ENCODE assay signal across 19 cellular contexts in genomic region chr4:46839128-46839527, GRCh38.
DNase-seq lines count a peak whose midpoint lies in the region; ATAC-seq and TF ChIP-seq lines count a peak whose summit lies in the region.
"Had no signal": no experiment of that assay in that cellular context is flagged by ENCODE, and none has a peak within 500 bp of the region (broad histone marks: within the 10 kb centered on the region; RNA-seq: fewer than 3 reads in every experiment).

No MANE protein-coding gene starts in this region.

- H3K4me1 Mint-ChIP-seq in natural killer cell treated with Interleukin-12 subunit alpha and Interleukin-12 subunit beta and Interleukin-15 and Interleukin-18, amount 100 ng/mL, for 72 hours (ENCODE audit: low read depth in 2 of 2) = peaks cover 8 to 17% of the 10 kb centered on the region in 2 donors
- H3K4me1 Mint-ChIP-seq in HFFc6 (ENCODE audit: low read depth) = no peaks in the 10 kb centered on the region
- H3K4me1 Mint-ChIP-seq in Caco-2 (ENCODE audit: low read depth, unreplicated experiment) = peaks cover 28% of the 10 kb centered on the region
- H3K4me1 Mint-ChIP-seq: activated naive CD4-positive, alpha-beta T cell treated with anti-CD3 and anti-CD28 coated beads, Interleukin-2, amount 10 ng/mL, durations not matched to agents 7 days and 5 days had no signal

- CTCF ChIA-PET in Caco-2 (lab: Charles Lee) = no interaction called here

- DNase-seq in GM10266 (ENCODE audit: extremely low spot score) = peak; percentile 28
- no peak for DNase-seq in natural killer cell treated with Interleukin-12 subunit alpha and Interleukin-12 subunit beta and Interleukin-15 and Interleukin-18, amount 100 ng/mL, for 72 hours (ENCODE audit: low spot score)
- no peak for DNase-seq in activated T-cell treated with anti-CD3 and anti-CD28 coated beads, Interleukin-2, amount 50 U/mL, for 1 hour
- no peak for DNase-seq in HFFc6
- no peak for DNase-seq in Right ventricle myocardium superior
- no peak for DNase-seq in Caco-2
- DNase-seq: activated CD8-positive, alpha-beta memory T cell treated with anti-CD3 and anti-CD28 coated beads, Interleukin-2, amount 50 U/mL, for 4 hours; activated naive CD4-positive, alpha-beta T cell treated with anti-CD3 and anti-CD28 coated beads, Interleukin-2, amount 10 ng/mL, durations not matched to agents 7 days and 5 days; foreskin keratinocyte; GOT3; NCI-H774; SHP77; stimulated activated CD4-positive, alpha-beta T cell treated with anti-CD3 and anti-CD28 coated beads, Interleukin-15, amount 100 ng/mL, for 24 hours; T-helper 2 cell had no signal

- H3K4me1 ChIP-seq in Caco-2 = peaks cover 26% of the 10 kb centered on the region
- H3K4me1 ChIP-seq: foreskin keratinocyte had no signal

- H3K9me3 ChIP-seq in Caco-2 = no peaks in the 10 kb centered on the region

- H3K27me3 Mint-ChIP-seq in natural killer cell treated with Interleukin-12 subunit alpha and Interleukin-12 subunit beta and Interleukin-15 and Interleukin-18, amount 100 ng/mL, for 72 hours = no peaks in the 10 kb centered on the region
- H3K27me3 Mint-ChIP-seq in HFFc6 (ENCODE audit: insufficient read depth) = peaks cover 1% of the 10 kb centered on the region; the same call in 1 of the 2 replicates
- no peaks in the 10 kb centered on the region for H3K27me3 Mint-ChIP-seq in Caco-2 (ENCODE audit: insufficient read depth, unreplicated experiment)
- H3K27me3 Mint-ChIP-seq: activated naive CD4-positive, alpha-beta T cell treated with anti-CD3 and anti-CD28 coated beads, Interleukin-2, amount 10 ng/mL, durations not matched to agents 7 days and 5 days had no signal

- no peaks in the 10 kb centered on the region for H3K36me3 Mint-ChIP-seq in natural killer cell treated with Interleukin-12 subunit alpha and Interleukin-12 subunit beta and Interleukin-15 and Interleukin-18, amount 100 ng/mL, for 72 hours
- no peaks in the 10 kb centered on the region for H3K36me3 Mint-ChIP-seq in HFFc6 (ENCODE audit: low read depth)
- H3K36me3 Mint-ChIP-seq in Caco-2 (ENCODE audit: insufficient read depth, unreplicated experiment) = no peaks in the 10 kb centered on the region
- H3K36me3 Mint-ChIP-seq: activated naive CD4-positive, alpha-beta T cell treated with anti-CD3 and anti-CD28 coated beads, Interleukin-2, amount 10 ng/mL, durations not matched to agents 7 days and 5 days; brain had no signal

- ATAC-seq in HG03280 (IDR thresholded peaks at IDR 0.05; ENCODE audit: unreplicated experiment) = peak; percentile 51
- ATAC-seq in natural killer cell treated with Interleukin-12 subunit alpha and Interleukin-12 subunit beta and Interleukin-15 and Interleukin-18, amount 100 ng/mL, for 72 hours = peak; percentile 61 to 67
- no peak for ATAC-seq in Right ventricle myocardium superior (ENCODE audit: poor library complexity)
- ATAC-seq: activated CD4-positive, CD25-positive, alpha-beta regulatory T cell treated with anti-CD3 and anti-CD28 coated beads, Interleukin-2, amount 50 U/mL, for 24 hours; foreskin keratinocyte had no signal

- H3K36me3 ChIP-seq in Caco-2 (ENCODE audit: control insufficient read depth, insufficient read depth, low read length) = no peaks in the 10 kb centered on the region

- TF ChIP-seq CTCF in GM10266 (IDR thresholded peaks at IDR 0.05; ENCODE audit: control insufficient read depth, insufficient read depth, low read depth, missing control alignments) (no peak), HFFc6 (IDR thresholded peaks at IDR 0.05) (no peak), Caco-2 (IDR thresholded peaks at IDR 0.05; ENCODE audit: insufficient read depth in 1 of 2, low read depth in 1 of 2, low read length in 1 of 2, severe bottlenecking in 1 of 2, unreplicated experiment in 1 of 2) (no peak)

- H3K4me3 Mint-ChIP-seq in natural killer cell treated with Interleukin-12 subunit alpha and Interleukin-12 subunit beta and Interleukin-15 and Interleukin-18, amount 100 ng/mL, for 72 hours = peak overlapping the region; percentile 48
- H3K4me3 Mint-ChIP-seq in HFFc6 (no peak overlapping the region), Caco-2 (ENCODE audit: unreplicated experiment) (no peak overlapping the region)
- H3K4me3 Mint-ChIP-seq: activated naive CD4-positive, alpha-beta T cell treated with anti-CD3 and anti-CD28 coated beads, Interleukin-2, amount 10 ng/mL, durations not matched to agents 7 days and 5 days; brain had no signal

- no peaks in the 10 kb centered on the region for H3K9me3 Mint-ChIP-seq in natural killer cell treated with Interleukin-12 subunit alpha and Interleukin-12 subunit beta and Interleukin-15 and Interleukin-18, amount 100 ng/mL, for 72 hours
- H3K9me3 Mint-ChIP-seq in HFFc6 (no peaks in the 10 kb centered on the region), Caco-2 (ENCODE audit: unreplicated experiment) (peaks cover under 1% of the 10 kb centered on the region)
- H3K9me3 Mint-ChIP-seq: activated naive CD4-positive, alpha-beta T cell treated with anti-CD3 and anti-CD28 coated beads, Interleukin-2, amount 10 ng/mL, durations not matched to agents 7 days and 5 days; brain had no signal

- no TSS peak for BruUV-seq in Caco-2 (replicated peaks; lab: Mats Ljungman, UMichigan)

- POLR2A ChIA-PET in Caco-2 (lab: Charles Lee) = no interaction called here

- H3K27ac Mint-ChIP-seq in natural killer cell treated with Interleukin-12 subunit alpha and Interleukin-12 subunit beta and Interleukin-15 and Interleukin-18, amount 100 ng/mL, for 72 hours = peak overlapping the region; percentile 56 to 61
- H3K27ac Mint-ChIP-seq in HFFc6 (no peak overlapping the region), Caco-2 (ENCODE audit: unreplicated experiment) (no peak overlapping the region)
- H3K27ac Mint-ChIP-seq: activated naive CD4-positive, alpha-beta T cell treated with anti-CD3 and anti-CD28 coated beads, Interleukin-2, amount 10 ng/mL, durations not matched to agents 7 days and 5 days had no signal

- H3K27ac ChIP-seq in cingulate gyrus (ENCODE audit: low read depth, low read length) = peak overlapping the region; percentile 51
- H3K27ac ChIP-seq: foreskin keratinocyte, HL-60 had no signal

- no peak overlapping the region for H3K4me3 ChIP-seq in Caco-2 (ENCODE audit: low read depth, low read length)

- intact Hi-C loops in Right ventricle myocardium superior (cut with DNase I) = no loop called here
- intact Hi-C loops in Caco-2 (cut with micrococcal nuclease; ENCODE audit: unreplicated experiment) = no loop called here

- no peaks in the 10 kb centered on the region for H3K27me3 ChIP-seq in Caco-2 (replicated peaks; ENCODE audit: control insufficient read depth, insufficient read depth, low read length)
- H3K27me3 ChIP-seq: foreskin keratinocyte had no signal

Comparison
In these comparisons a context has a peak if more than half of its experiments do, and no peak if none do; other contexts are left out.
1. H3K27ac Mint-ChIP-seq: peak in natural killer cell treated with Interleukin-12 subunit alpha and Interleukin-12 subunit beta and Interleukin-15 and Interleukin-18, amount 100 ng/mL, for 72 hours (2 of 2); none in HFFc6 (single experiment) and Caco-2 (single experiment).